In genomic region chr18:26443853-26444252, GRCh38 we compare ENCODE assay signal across 22 cellular contexts.
"Had no signal": no experiment of that assay in that cellular context is flagged by ENCODE, and none has a peak within 500 bp of the region (broad histone marks: within the 10 kb centered on the region; RNA-seq: fewer than 3 reads in every experiment).

No MANE protein-coding gene starts in this region.

- H3K36me3 ChIP-seq: esophagus muscularis mucosa, gastroesophageal sphincter, heart left ventricle, left lung, lower lobe of right lung had no signal

- H3K27ac Mint-ChIP-seq: mesothelial cell of epicardium, naive B cell had no signal

- H3K27ac ChIP-seq: coronary artery, dorsolateral prefrontal cortex, esophagus muscularis mucosa, foreskin keratinocyte, gastroesophageal sphincter, heart left ventricle, left lung, lower lobe of right lung had no signal

- H3K4me1 ChIP-seq: gastroesophageal sphincter, left lung, lower lobe of right lung had no signal

- ATAC-seq: foreskin keratinocyte, gastroesophageal sphincter, heart left ventricle, left cardiac atrium, left lung, left ventricle myocardium superior, lower lobe of right lung, mucosa of descending colon had no signal

- DNase-seq: dermis blood vessel endothelial cell; dorsolateral prefrontal cortex; effector CD4-positive, alpha-beta T cell; effector memory CD4-positive, alpha-beta T cell; foreskin keratinocyte; heart left ventricle; hippocampal formation; left cardiac atrium; left lung; left ventricle myocardium superior; lower lobe of right lung; mesenchymal stem cell; mucosa of descending colon; naive B cell had no signal

- H3K4me3 ChIP-seq: coronary artery, dorsolateral prefrontal cortex, esophagus muscularis mucosa, gastroesophageal sphincter, heart left ventricle, left lung, lower lobe of right lung, mucosa of descending colon had no signal

- FAIRE-seq: endothelial cell of umbilical vein, frontal cortex, islet of Langerhans, keratinocyte had no signal

- H3K4me3 Mint-ChIP-seq: mesothelial cell of epicardium, naive B cell had no signal

- H3K9me3 ChIP-seq: esophagus muscularis mucosa, gastroesophageal sphincter, heart left ventricle, left lung, lower lobe of right lung, mucosa of descending colon had no signal

- H3K36me3 Mint-ChIP-seq: naive B cell had no signal

- H3K27me3 ChIP-seq: dorsolateral prefrontal cortex, esophagus muscularis mucosa, foreskin keratinocyte, left lung had no signal
